ENCODE assay signal across 1 cellular context in genomic region chr21:35512321-35512720, GRCh38.
TF ChIP-seq lines count a peak whose summit lies in the region.

No MANE protein-coding gene starts in this region.

TF ChIP-seq in IMR-90, 13 proteins besides CTCF, POLR2A, EP300 and RAD21 (continued from another document):
- no peak for TF ChIP-seq CEBPB (IDR thresholded peaks at IDR 0.05; ENCODE audit: low read depth, low read length)
- TF ChIP-seq ELK1 (IDR thresholded peaks at IDR 0.05; ENCODE audit: borderline replicate concordance, low read depth, low read length): no peak
- TF ChIP-seq RFX5 (IDR thresholded peaks at IDR 0.05; ENCODE audit: low read depth, low read length): no peak
TF ChIP-seq in IMR-90: peak in this region for 0.
